24 cellular contexts compared by ENCODE assay signal in the genomic region with DNA sequence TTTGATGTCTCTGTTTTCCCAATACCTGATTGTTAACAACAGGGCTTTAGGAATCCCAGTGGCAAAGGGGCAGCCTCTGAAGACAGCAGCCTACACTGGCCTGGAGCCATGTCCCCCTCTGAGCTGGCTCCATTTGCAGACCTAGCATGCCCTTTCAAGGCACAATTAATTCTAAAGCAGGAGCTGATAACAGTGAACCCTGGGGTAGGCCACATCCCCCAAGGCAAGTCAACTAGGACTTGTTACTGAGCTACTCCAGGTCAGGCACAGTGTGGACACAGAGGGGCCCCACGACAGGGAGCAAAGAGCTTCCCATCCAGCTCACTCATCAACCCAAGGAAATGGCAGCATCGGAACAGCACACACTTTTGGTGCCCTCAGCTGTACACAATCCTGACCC. TPM values are rescaled to one million over a fixed set of nuclear protein-coding genes. Genes with fewer than 3 reads are reported as not detected.
"Had no signal": no experiment of that assay in that cellular context is flagged by ENCODE, and none has a peak within 500 bp of the region (broad histone marks: within the 10 kb centered on the region; RNA-seq: fewer than 3 reads in every experiment).

No MANE protein-coding gene starts in this region.

- H3K4me1 ChIP-seq: breast epithelium, stomach had no signal

- H3K9me3 ChIP-seq: breast epithelium, esophagus muscularis mucosa, stomach, testis had no signal

- DNase-seq: activated CD4-positive, alpha-beta T cell treated with anti-CD3 and anti-CD28 coated beads, Interleukin-2, amount 10 ng/mL, durations not matched to agents 24 days and 14 days; activated CD4-positive, CD25-positive, alpha-beta regulatory T cell; activated CD8-positive, alpha-beta memory T cell treated with anti-CD3 and anti-CD28 coated beads, Interleukin-2, amount 50 U/mL, for 4 hours; activated effector memory CD4-positive, alpha-beta T cell treated with Interleukin-2 at 50 U/mL for 16 hours; activated naive CD4-positive, alpha-beta T cell treated with anti-CD3 and anti-CD28 coated beads, Interleukin-2, amount 50 U/mL, for 16 hours; activated T-cell treated with anti-CD3 and anti-CD28 coated beads, Interleukin-2, amount 50 U/mL, for 4 hours; aorta; effector CD8-positive, alpha-beta T cell; hypothalamus; kidney; mammary epithelial cell; naive thymus-derived CD4-positive, alpha-beta T cell; stimulated activated CD4-positive, alpha-beta T cell treated with anti-CD3 and anti-CD28 coated beads, Interleukin-4, amount 100 ng/mL, for 1 hour; stomach; T-helper 1 cell; T-helper 9 cell; testis had no signal

- H3K27ac ChIP-seq: breast epithelium, esophagus muscularis mucosa, parathyroid adenoma, stomach, testis had no signal

- ATAC-seq: activated T-cell treated with anti-CD3 and anti-CD28 coated beads, Interleukin-2, amount 50 U/mL, for 4 hours; left lobe of liver; naive thymus-derived CD4-positive, alpha-beta T cell; sciatic nerve had no signal

- H3K27me3 Mint-ChIP-seq: activated CD4-positive, alpha-beta T cell treated with anti-CD3 and anti-CD28 coated beads, Interleukin-2, amount 10 ng/mL, durations not matched to agents 24 days and 14 days; dendritic cell treated with granulocyte-macrophage colony-stimulating factor and Interleukin-4, amounts not matched to agents 40 ng/mL and 50 ng/mL, for 4 days had no signal

- H3K4me3 ChIP-seq: breast epithelium, esophagus muscularis mucosa, smooth muscle cell, stomach, testis had no signal

- H3K36me3 ChIP-seq: breast epithelium, esophagus muscularis mucosa, stomach had no signal

- H3K27ac Mint-ChIP-seq: activated CD4-positive, alpha-beta T cell treated with anti-CD3 and anti-CD28 coated beads, Interleukin-2, amount 10 ng/mL, durations not matched to agents 24 days and 14 days; dendritic cell treated with granulocyte-macrophage colony-stimulating factor and Interleukin-4, amounts not matched to agents 40 ng/mL and 50 ng/mL, for 4 days; naive thymus-derived CD4-positive, alpha-beta T cell had no signal

- H3K9me3 Mint-ChIP-seq: activated CD4-positive, alpha-beta T cell treated with anti-CD3 and anti-CD28 coated beads, Interleukin-2, amount 10 ng/mL, durations not matched to agents 24 days and 14 days; activated T-cell treated with anti-CD3 and anti-CD28 coated beads, Interleukin-2, amount 50 U/mL, for 4 hours; dendritic cell treated with granulocyte-macrophage colony-stimulating factor and Interleukin-4, amounts not matched to agents 40 ng/mL and 50 ng/mL, for 4 days had no signal

- H3K27me3 ChIP-seq: breast epithelium, esophagus muscularis mucosa, stomach, testis had no signal

- H3K4me3 Mint-ChIP-seq: activated CD4-positive, alpha-beta T cell treated with anti-CD3 and anti-CD28 coated beads, Interleukin-2, amount 10 ng/mL, durations not matched to agents 24 days and 14 days; activated T-cell treated with anti-CD3 and anti-CD28 coated beads, Interleukin-2, amount 50 U/mL, for 4 hours; dendritic cell treated with granulocyte-macrophage colony-stimulating factor and Interleukin-4, amounts not matched to agents 40 ng/mL and 50 ng/mL, for 4 days; naive thymus-derived CD4-positive, alpha-beta T cell had no signal

RNA-seq across cellular contexts. Expression of gene SPSB4, which starts 51.9 kb away (rescaled TPM):
- total RNA-seq: activated CD4-positive, alpha-beta T cell treated with anti-CD3 and anti-CD28 coated beads, Interleukin-2, amount 10 ng/mL, durations not matched to agents 24 days and 14 days; activated T-cell treated with anti-CD3 and anti-CD28 coated beads, Interleukin-2, amount 50 U/mL, for 4 hours; mammary epithelial cell; naive thymus-derived CD4-positive, alpha-beta T cell had no signal
